In genomic region chr7:100003711-100004661, GRCh38 we compare ENCODE assay signal across 13 cellular contexts. TPM values are rescaled to one million over a fixed set of nuclear protein-coding genes. Genes with fewer than 3 reads are reported as not detected.
A peak's percentile ranks its signal among the peaks of the same experiment; 100 is the strongest.
DNase-seq lines count a peak whose midpoint lies in the region; ATAC-seq and TF ChIP-seq lines count a peak whose summit lies in the region.
"Had no signal": no experiment of that assay in that cellular context is flagged by ENCODE, and none has a peak within 500 bp of the region (broad histone marks: within the 10 kb centered on the region; RNA-seq: fewer than 3 reads in every experiment).

No MANE protein-coding gene starts in this region.

- H3K4me1 Mint-ChIP-seq in CD8-positive, alpha-beta T cell (ENCODE audit: low read depth), result no peaks in the 10 kb centered on the region

- intact Hi-C loops in body of pancreas (cut with DNase I), result no loop called here
- intact Hi-C loops in testis (cut with DNase I; ENCODE audit: low total_unique reads), result no loop called here
- intact Hi-C loops in CD8-positive, alpha-beta T cell (cut with DNase I, micrococcal nuclease), result no loop called here

- H3K9me3 Mint-ChIP-seq in CD8-positive, alpha-beta T cell, result no peaks in the 10 kb centered on the region

- CTCF ChIA-PET in CD8-positive, alpha-beta T cell (lab: Charles Lee), result no interaction called here

- no peak overlapping the region for H3K4me3 Mint-ChIP-seq in CD8-positive, alpha-beta T cell

- H3K4me1 ChIP-seq in body of pancreas, result peaks cover 65% of the 10 kb centered on the region
- H3K4me1 ChIP-seq in testis, result peaks cover 10% of the 10 kb centered on the region
- no peaks in the 10 kb centered on the region for H3K4me1 ChIP-seq in CD8-positive, alpha-beta T cell (ENCODE audit: insufficient read depth, low read length)
- H3K4me1 ChIP-seq: ascending aorta, uterus had no signal

- POLR2A ChIA-PET in CD8-positive, alpha-beta T cell (lab: Charles Lee), result no interaction called here

- no peaks in the 10 kb centered on the region for H3K27me3 Mint-ChIP-seq in CD8-positive, alpha-beta T cell (ENCODE audit: low read depth)

- H3K4me3 ChIP-seq in body of pancreas (no peak overlapping the region), testis (no peak overlapping the region), coronary artery (no peak overlapping the region)
- no peak overlapping the region for H3K4me3 ChIP-seq in CD8-positive, alpha-beta T cell (ENCODE audit: low read depth, low read length)
- H3K4me3 ChIP-seq: ascending aorta, uterus had no signal

- ATAC-seq in body of pancreas, result peak; percentile 90
- no peak for ATAC-seq in GM19324 (IDR thresholded peaks at IDR 0.05; ENCODE audit: low FRiP score, unreplicated experiment)
- ATAC-seq in CD8-positive, alpha-beta T cell, result no peak

- H3K36me3 ChIP-seq in body of pancreas (replicated peaks in 1 of 2; ENCODE audit: insufficient read depth in 1 of 2, low read depth in 2 of 2) (no peaks in the 10 kb centered on the region), testis (ENCODE audit: low read depth, missing control alignments) (no peaks in the 10 kb centered on the region)
- H3K36me3 ChIP-seq in CD8-positive, alpha-beta T cell (ENCODE audit: insufficient read depth, low read length), result no peaks in the 10 kb centered on the region
- H3K36me3 ChIP-seq: ascending aorta, uterus had no signal

- H3K27me3 ChIP-seq in body of pancreas, result no peaks in the 10 kb centered on the region
- no peaks in the 10 kb centered on the region for H3K27me3 ChIP-seq in testis
- no peaks in the 10 kb centered on the region for H3K27me3 ChIP-seq in CD8-positive, alpha-beta T cell (ENCODE audit: insufficient read depth, low read length)
- H3K27me3 ChIP-seq: ascending aorta, uterus had no signal

- peak overlapping the region; percentile 78 to 88 (median 82) for H3K27ac ChIP-seq in body of pancreas
- peak overlapping the region; percentile 31 to 41 for H3K27ac ChIP-seq in testis
- no peak overlapping the region for H3K27ac ChIP-seq in CD8-positive, alpha-beta T cell (ENCODE audit: low read depth, low read length)
- H3K27ac ChIP-seq in coronary artery, result no peak overlapping the region
- H3K27ac ChIP-seq: ascending aorta, uterus had no signal

- H3K36me3 Mint-ChIP-seq in CD8-positive, alpha-beta T cell, result no peaks in the 10 kb centered on the region

- peak; percentile 15 for DNase-seq in NCI-H82 (lab: John Stamatoyannopoulos, UW)
- no peak for DNase-seq in NCI-H82 treated with DMSO at 0.1 percent for 48 hours (lab: John Stamatoyannopoulos, UW; ENCODE audit: unreplicated experiment)
- peak; percentile 84 to 96 (median 92) for DNase-seq in body of pancreas
- DNase-seq in lung microvascular endothelial cell (ENCODE audit: low read depth in 2 of 2), result peak; percentile 25 to 37
- no peak for DNase-seq in testis
- no peak for DNase-seq in CD8-positive, alpha-beta T cell
- DNase-seq in coronary artery (ENCODE audit: low spot score), result no peak
- DNase-seq: ACHN, SIG-M5, uterus had no signal

- no peaks in the 10 kb centered on the region for H3K9me3 ChIP-seq in body of pancreas
- no peaks in the 10 kb centered on the region for H3K9me3 ChIP-seq in testis
- no peaks in the 10 kb centered on the region for H3K9me3 ChIP-seq in CD8-positive, alpha-beta T cell (ENCODE audit: low read length)
- H3K9me3 ChIP-seq: ascending aorta, uterus had no signal

- TF ChIP-seq CTCF in body of pancreas (IDR thresholded peaks at IDR 0.05) (no peak), testis (IDR thresholded peaks at IDR 0.05) (no peak), coronary artery (IDR thresholded peaks at IDR 0.05) (no peak)
- no peak for TF ChIP-seq CTCF in CD8-positive, alpha-beta T cell (IDR thresholded peaks at IDR 0.05)

- TF ChIP-seq POLR2A in body of pancreas (IDR thresholded peaks at IDR 0.05) (peak in 1 of 3 donors; percentile 22), testis (IDR thresholded peaks at IDR 0.05) (no peak)

- 21 to 24% methylated on average over 14 of the region's 14 CpGs for WGBS in body of pancreas, 2 donors
- 57 to 70% methylated on average over 13 to 14 of the region's 14 CpGs for WGBS in testis, 2 donors

- H3K27ac Mint-ChIP-seq in CD8-positive, alpha-beta T cell, result no peak overlapping the region

RNA-seq across cellular contexts. Expression of gene ZKSCAN1, which starts 11.4 kb away (rescaled TPM):
- total RNA-seq in body of pancreas (10 to 100 TPM; 31.6 to 40.2 TPM), lung microvascular endothelial cell (20.7 and 30.0 TPM in 2 replicates), testis (10 to 100 TPM; 65.3 to 71.3 TPM)
- 30.7 TPM for polyA plus RNA-seq in testis (ENCODE audit: insufficient read depth, low read depth, low replicate concordance)
- total RNA-seq in CD8-positive, alpha-beta T cell, result 10 to 100 TPM; 30.0 to 35.9 TPM

RNA-seq across cellular contexts. Expression of gene AZGP1, which starts 28.2 kb away (rescaled TPM):
- 100 to 1,000 TPM; 133 to 271 TPM for total RNA-seq in body of pancreas
- not detected in 2 replicates for total RNA-seq in lung microvascular endothelial cell
- 10 to 100 TPM; 42.1 to 81.2 TPM for total RNA-seq in testis
- 60.5 TPM for polyA plus RNA-seq in testis (ENCODE audit: insufficient read depth, low read depth, low replicate concordance)
- total RNA-seq in CD8-positive, alpha-beta T cell, result not detected
- total RNA-seq: activated CD8-positive, alpha-beta memory T cell treated with anti-CD3 and anti-CD28 coated beads for 36 hours; ascending aorta; uterus had no signal

RNA-seq across cellular contexts. Expression of gene ZSCAN21, which starts 45.6 kb away (rescaled TPM):
- total RNA-seq in body of pancreas (10 to 100 TPM; 14.5 to 20.2 TPM), lung microvascular endothelial cell (5.2 and 7.7 TPM in 2 replicates), testis (10 to 100 TPM; 36.3 to 50.3 TPM)
- 21.3 TPM for polyA plus RNA-seq in testis (ENCODE audit: insufficient read depth, low read depth, low replicate concordance)
- 1 to 10 TPM; 4.8 to 5.7 TPM for total RNA-seq in CD8-positive, alpha-beta T cell

Comparison
In these comparisons a context has a peak if more than half of its experiments do, and no peak if none do; other contexts are left out.
1. DNase-seq: peak in NCI-H82 (single experiment), body of pancreas (4 of 4) and lung microvascular endothelial cell (2 of 2); none in NCI-H82 treated with DMSO at 0.1 percent for 48 hours (single experiment), testis (single experiment), CD8-positive, alpha-beta T cell (0 of 7) and coronary artery (single experiment).
2. H3K27ac ChIP-seq: peak in body of pancreas (4 of 4) and testis (2 of 2); none in CD8-positive, alpha-beta T cell (single experiment) and coronary artery (0 of 2).
3. RNA of gene AZGP1, which starts 28.2 kb away (total RNA-seq): 133 to 271 TPM in body of pancreas and 42.1 to 81.2 TPM in testis; not detected in lung microvascular endothelial cell and not detected in CD8-positive, alpha-beta T cell; every median in the first group is over 10 times any median in the second.